ENCODE assay signal across 14 cellular contexts in the genomic region with DNA sequence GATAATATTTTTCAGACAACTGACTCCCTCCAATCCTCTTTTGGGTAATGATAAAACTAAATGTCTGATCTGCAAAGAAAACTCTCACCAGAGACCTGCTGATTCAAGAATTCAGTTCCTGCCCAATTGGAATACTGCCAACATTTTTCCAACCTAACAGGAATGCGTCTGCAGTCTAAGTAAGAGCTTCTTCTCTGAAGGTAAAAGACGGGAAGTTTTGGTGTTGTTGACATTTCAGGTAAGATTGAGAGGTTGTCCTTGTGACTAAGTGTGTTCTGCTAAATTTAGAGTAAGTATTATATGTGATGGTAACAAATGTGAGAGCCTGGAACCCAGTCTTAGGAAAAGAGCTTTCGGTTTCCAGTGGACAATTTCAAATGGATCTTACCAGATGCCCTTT. TPM values are rescaled to one million over a fixed set of nuclear protein-coding genes. Genes with fewer than 3 reads are reported as not detected.
DNase-seq lines count a peak whose midpoint lies in the region; ATAC-seq and TF ChIP-seq lines count a peak whose summit lies in the region.
"Had no signal": no experiment of that assay in that cellular context is flagged by ENCODE, and none has a peak within 500 bp of the region (broad histone marks: within the 10 kb centered on the region; RNA-seq: fewer than 3 reads in every experiment).

No MANE protein-coding gene starts in this region.

- CTCF ChIA-PET in HCT116 (lab: Charles Lee), result interaction anchor here (1.6 kb wide), 1 partner anchor 131 kb away, joined by 6 read pairs; no protein-coding TSS in a partner anchor
- CTCF ChIA-PET in SK-N-SH (lab: Yijun Ruan, JAX), result interaction anchor here (1.4 to 1.5 kb wide), 2 partner anchors 34 to 130 kb away, joined by 3 to 6 read pairs; no protein-coding TSS in a partner anchor

- POLR2A ChIA-PET in HCT116 (lab: Charles Lee), result no interaction called here
- POLR2A ChIA-PET in SK-N-SH (lab: Yijun Ruan, JAX), result no interaction called here

- RAD21 ChIA-PET in HCT116 (lab: Charles Lee; ENCODE audit: low non-redundant PET in 1 of 2, low total read pairs in 2 of 2, uncharacterized antibody in 2 of 2, unreplicated experiment in 2 of 2), result no interaction called here

- H3K4me3 ChIP-seq in HCT116 (replicated peaks in 1 of 2; ENCODE audit: low read depth in 1 of 2, low read length in 2 of 2) (no peak overlapping the region), SK-N-SH (ENCODE audit: low read depth in 2 of 2, low read length in 1 of 2) (no peak overlapping the region), left ventricle myocardium inferior (peak overlapping the region; percentile 20), vagina (no peak overlapping the region)
- H3K4me3 ChIP-seq: K562 had no signal

- ATAC-seq in HCT116, result no peak
- ATAC-seq: activated CD8-positive, alpha-beta T cell treated with anti-CD3 and anti-CD28 coated beads, Interleukin-2, amount 10 ng/mL, durations not matched to agents 7 days and 5 days; activated naive CD4-positive, alpha-beta T cell treated with anti-CD3 and anti-CD28 coated beads, Interleukin-2, amount 50 U/mL, for 72 hours; K562 had no signal

- no peak for TF ChIP-seq EP300 in SK-N-SH (IDR thresholded peaks at IDR 0.05; ENCODE audit: borderline replicate concordance in 1 of 2, low read depth in 1 of 2, low read length in 1 of 2)

- H3K9ac ChIP-seq in HCT116 (ENCODE audit: low read length) (no peak overlapping the region), SK-N-SH (no peak overlapping the region)

- no peak overlapping the region for H3K27ac ChIP-seq in HCT116 (ENCODE audit: low read depth, low read length)
- no peak overlapping the region for H3K27ac ChIP-seq in SK-N-SH (ENCODE audit: low read depth in 2 of 2, low read length in 1 of 2)
- H3K27ac ChIP-seq in left ventricle myocardium inferior (replicated peaks), result peak overlapping the region; percentile 46
- H3K27ac ChIP-seq in vagina, result no peak overlapping the region

- TF ChIP-seq CTCF in HCT116 (IDR thresholded peaks at IDR 0.05 in 2 of 3, conservative IDR thresholded peaks at IDR 0.05 in 1 of 3; ENCODE audit: borderline replicate concordance in 1 of 3, insufficient read depth in 1 of 3, low read depth in 2 of 3, low read length in 2 of 3), result no peak
- TF ChIP-seq CTCF in SK-N-SH (IDR thresholded peaks at IDR 0.05), result no peak
- TF ChIP-seq CTCF in left ventricle myocardium inferior (IDR thresholded peaks at IDR 0.05; ENCODE audit: borderline replicate concordance), result no peak
- no peak for TF ChIP-seq CTCF in vagina (IDR thresholded peaks at IDR 0.05)

- no peaks in the 10 kb centered on the region for H4K20me1 ChIP-seq in HCT116 (ENCODE audit: insufficient read depth)
- H4K20me1 ChIP-seq in SK-N-SH (ENCODE audit: insufficient read depth), result no peaks in the 10 kb centered on the region

- H3K79me2 ChIP-seq in HCT116 (ENCODE audit: insufficient read depth, low read length), result no peaks in the 10 kb centered on the region
- no peaks in the 10 kb centered on the region for H3K79me2 ChIP-seq in SK-N-SH (ENCODE audit: insufficient read depth)

- no TSS peak for BruUV-seq in HCT116 (replicated peaks; lab: Mats Ljungman, UMichigan)

- H3K9me2 ChIP-seq in HCT116 (ENCODE audit: insufficient read depth) (no peaks in the 10 kb centered on the region), SK-N-SH (no peaks in the 10 kb centered on the region)

- DNase-seq in HCT116 (ENCODE audit: low read depth, low spot score) (no peak), SK-N-SH (no peak), left ventricle myocardium inferior (no peak), renal cortical epithelial cell (ENCODE audit: low read depth) (peak; percentile 95), vagina (ENCODE audit: extremely low spot score in 2 of 2) (no peak), NK-92 (lab: John Stamatoyannopoulos, UW; ENCODE audit: unreplicated experiment) (no peak), hippocampal formation (lab: John Stamatoyannopoulos, UW) (no peak)
- DNase-seq: activated CD8-positive, alpha-beta T cell treated with anti-CD3 and anti-CD28 coated beads, Interleukin-2, amount 10 ng/mL, durations not matched to agents 7 days and 5 days; DMS79 treated with DMSO at 0.1 percent for 48 hours; NCI-H82; posterior cingulate gyrus; T-helper 1 cell had no signal

- peak overlapping the region; percentile 31; the same call in 1 of the 2 replicates for H3K4me2 ChIP-seq in HCT116 (ENCODE audit: low read length)
- 0 out of 2 replicates have a peak overlapping the region, but pooled peaks have one; percentile 3 for H3K4me2 ChIP-seq in SK-N-SH

- no peaks in the 10 kb centered on the region for H3K9me3 ChIP-seq in HCT116 (ENCODE audit: control insufficient read depth in 1 of 2, insufficient read depth in 1 of 2, low read depth in 1 of 2, low read length in 2 of 2)
- no peaks in the 10 kb centered on the region for H3K9me3 ChIP-seq in SK-N-SH
- no peaks in the 10 kb centered on the region for H3K9me3 ChIP-seq in left ventricle myocardium inferior (replicated peaks)
- no peaks in the 10 kb centered on the region for H3K9me3 ChIP-seq in vagina

- H3K4me1 ChIP-seq in HCT116 (ENCODE audit: control insufficient read depth in 1 of 2, insufficient read depth in 2 of 2, low read length in 2 of 2) (peaks cover 2 to 18% of the 10 kb centered on the region in 2 experiments; a peak in 2 of 4 replicates), SK-N-SH (ENCODE audit: control insufficient read depth in 1 of 2, insufficient read depth in 2 of 2, low read depth in 1 of 2, low read length in 1 of 2) (peaks cover 0 to 18% of the 10 kb centered on the region in 2 experiments; a peak in 3 of 4 replicates), left ventricle myocardium inferior (peaks cover 42% of the 10 kb centered on the region), vagina (no peaks in the 10 kb centered on the region)

- TF ChIP-seq POLR2A in HCT116 (IDR thresholded peaks at IDR 0.05; ENCODE audit: borderline replicate concordance, extremely low read depth, insufficient read depth, insufficient read length) (no peak), vagina (IDR thresholded peaks at IDR 0.05) (no peak)

- H3K27me3 ChIP-seq in HCT116 (ENCODE audit: insufficient read depth, low read length) (no peaks in the 10 kb centered on the region), SK-N-SH (ENCODE audit: insufficient read depth) (no peaks in the 10 kb centered on the region), left ventricle myocardium inferior (ENCODE audit: low read depth) (no peaks in the 10 kb centered on the region), vagina (no peaks in the 10 kb centered on the region)

- 72% methylated on average over 3 of the region's 3 CpGs for WGBS in SK-N-SH (ENCODE audit: low lambda C conversion rate)

- TF ChIP-seq RAD21 in HCT116 (IDR thresholded peaks at IDR 0.05; ENCODE audit: low read depth) (no peak), SK-N-SH (IDR thresholded peaks at IDR 0.05; ENCODE audit: low read length) (no peak)

- intact Hi-C loops in HCT116 (cut with micrococcal nuclease), result no loop called here
- intact Hi-C loops in left ventricle myocardium inferior (cut with micrococcal nuclease), result no loop called here
- intact Hi-C loops in vagina (cut with DNase I), result no loop called here

- H2AFZ ChIP-seq in HCT116 (ENCODE audit: low read depth, low read length, poor library complexity, severe bottlenecking) (peak overlapping the region; percentile 34), SK-N-SH (ENCODE audit: low read depth) (no peak overlapping the region)

- H3K36me3 ChIP-seq in HCT116 (ENCODE audit: control insufficient read depth in 1 of 2, insufficient read depth in 2 of 2, low read length in 2 of 2) (no peaks in the 10 kb centered on the region), SK-N-SH (replicated peaks in 1 of 2; ENCODE audit: control insufficient read depth in 1 of 2, insufficient read depth in 2 of 2, low read length in 1 of 2) (no peaks in the 10 kb centered on the region), left ventricle myocardium inferior (no peaks in the 10 kb centered on the region), vagina (no peaks in the 10 kb centered on the region)

- H3F3A ChIP-seq in SK-N-SH (replicated peaks; ENCODE audit: insufficient read depth), result no peaks in the 10 kb centered on the region

TF ChIP-seq in HCT116, 20 proteins besides CTCF, POLR2A, EP300 and RAD21:
- TF ChIP-seq ELF1 (IDR thresholded peaks at IDR 0.05; ENCODE audit: borderline replicate concordance, low read depth), result no peak
- TF ChIP-seq SRF (IDR thresholded peaks at IDR 0.05; ENCODE audit: low read depth), result no peak
- no peak for TF ChIP-seq POLR2AphosphoS5 (IDR thresholded peaks at IDR 0.05; ENCODE audit: low read depth, low read length)
- TF ChIP-seq, protein P1, sequence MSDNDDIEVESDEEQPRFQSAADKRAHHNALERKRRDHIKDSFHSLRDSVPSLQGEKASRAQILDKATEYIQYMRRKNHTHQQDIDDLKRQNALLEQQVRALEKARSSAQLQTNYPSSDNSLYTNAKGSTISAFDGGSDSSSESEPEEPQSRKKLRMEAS (IDR thresholded peaks at IDR 0.05), result no peak

TF ChIP-seq in SK-N-SH, 30 proteins besides CTCF, POLR2A, EP300 and RAD21 (continues in another document):
- TF ChIP-seq JUND (IDR thresholded peaks at IDR 0.05) (no peak), FOSL2 (IDR thresholded peaks at IDR 0.05; ENCODE audit: borderline replicate concordance, low read depth) (no peak), MXI1 (IDR thresholded peaks at IDR 0.05; ENCODE audit: low read depth, low read length) (no peak)

RNA-seq across cellular contexts. Expression of a gene that starts 17.6 kb away (rescaled TPM):
- total RNA-seq in HCT116 (2021; ENCODE audit: unreplicated experiment) (11.1 TPM), left ventricle myocardium inferior (7.4 TPM), renal cortical epithelial cell (16.0 and 41.0 TPM in 2 replicates), vagina (9.1 TPM)
- polyA plus RNA-seq in HCT116 (2012), result 2.4 and 3.6 TPM in 2 replicates
- 2.7 and 3.6 TPM in 2 replicates for polyA plus RNA-seq in SK-N-SH (2012; rRNA removed)
- polyA plus RNA-seq in SK-N-SH (2012; cell fraction: cytosol; rRNA removed), result 4.6 and 4.8 TPM in 2 replicates
- polyA plus RNA-seq in SK-N-SH (2012; cell fraction: nucleus; rRNA removed), result 1.2 and 2.3 TPM in 2 replicates

RNA-seq across cellular contexts. Expression of a gene that starts 39.6 kb away (rescaled TPM):
- total RNA-seq in HCT116 (2021; ENCODE audit: unreplicated experiment) (3.6 TPM), left ventricle myocardium inferior (31.0 TPM), renal cortical epithelial cell (10.2 and 23.3 TPM in 2 replicates), vagina (7.4 TPM)
- polyA plus RNA-seq in HCT116 (2012), result 1.5 and 2.1 TPM in 2 replicates
- polyA plus RNA-seq in SK-N-SH (2012; rRNA removed), result 4.4 and 5.7 TPM in 2 replicates
- polyA plus RNA-seq in SK-N-SH (2012; cell fraction: cytosol; rRNA removed), result 6.1 and 7.6 TPM in 2 replicates
- 2.0 and 4.2 TPM in 2 replicates for polyA plus RNA-seq in SK-N-SH (2012; cell fraction: nucleus; rRNA removed)

RNA-seq across cellular contexts. Expression of a gene that starts 54.1 kb away (rescaled TPM):
- total RNA-seq in HCT116 (2021; ENCODE audit: unreplicated experiment) (not detected), left ventricle myocardium inferior (not detected), renal cortical epithelial cell (not detected in 2 replicates), vagina (not detected)
- not detected in 2 replicates for polyA plus RNA-seq in HCT116 (2012)
- polyA plus RNA-seq in SK-N-SH (2012; rRNA removed), result 0.03 TPM in 1 of 2 replicates, not detected in the other
- polyA plus RNA-seq in SK-N-SH (2012; cell fraction: cytosol; rRNA removed), result 0.01 TPM in 1 of 2 replicates, not detected in the other
- not detected in 2 replicates for polyA plus RNA-seq in SK-N-SH (2012; cell fraction: nucleus; rRNA removed)
- total RNA-seq: activated CD8-positive, alpha-beta T cell treated with anti-CD3 and anti-CD28 coated beads, Interleukin-2, amount 10 ng/mL, durations not matched to agents 7 days and 5 days; activated naive CD4-positive, alpha-beta T cell treated with anti-CD3 and anti-CD28 coated beads, Interleukin-2, amount 50 U/mL, for 72 hours; K562 had no signal
- polyA plus RNA-seq: K562 had no signal
